Comparison of ENCODE assay signal across 19 cellular contexts in genomic region chr20:24638546-24639166, GRCh38.
"Had no signal": no experiment of that assay in that cellular context is flagged by ENCODE, and none has a peak within 500 bp of the region (broad histone marks: within the 10 kb centered on the region; RNA-seq: fewer than 3 reads in every experiment).

No MANE protein-coding gene starts in this region.

- H3K4me3 ChIP-seq: gastroesophageal sphincter, heart right ventricle, left lung, mucosa of descending colon, suprapubic skin had no signal

- H3K9me3 Mint-ChIP-seq: activated CD4-positive, alpha-beta T cell treated with anti-CD3 and anti-CD28 coated beads, Interleukin-2, amount 10 ng/mL, durations not matched to agents 7 days and 5 days; activated naive CD8-positive, alpha-beta T cell treated with anti-CD3 and anti-CD28 coated beads, Interleukin-2, amount 10 ng/mL, durations not matched to agents 7 days and 5 days; dendritic cell treated with granulocyte-macrophage colony-stimulating factor and Interleukin-4, amounts not matched to agents 40 ng/mL and 50 ng/mL, for 4 days had no signal

- H3K4me1 Mint-ChIP-seq: activated CD4-positive, alpha-beta T cell treated with anti-CD3 and anti-CD28 coated beads, Interleukin-2, amount 10 ng/mL, durations not matched to agents 7 days and 5 days; activated naive CD8-positive, alpha-beta T cell treated with anti-CD3 and anti-CD28 coated beads, Interleukin-2, amount 10 ng/mL, durations not matched to agents 7 days and 5 days; naive thymus-derived CD4-positive, alpha-beta T cell had no signal

- H3K36me3 Mint-ChIP-seq: activated naive CD8-positive, alpha-beta T cell treated with anti-CD3 and anti-CD28 coated beads, Interleukin-2, amount 10 ng/mL, durations not matched to agents 7 days and 5 days; naive thymus-derived CD4-positive, alpha-beta T cell; type B pancreatic cell had no signal

- H3K27me3 ChIP-seq: heart right ventricle, suprapubic skin had no signal

- H3K27ac ChIP-seq: epithelial cell of prostate, gastroesophageal sphincter, heart right ventricle, left lung, neutrophil, suprapubic skin had no signal

- DNase-seq: activated CD4-positive, alpha-beta T cell treated with anti-CD3 and anti-CD28 coated beads, Interleukin-2, amount 10 ng/mL, durations not matched to agents 7 days and 5 days; activated CD4-positive, CD25-positive, alpha-beta regulatory T cell; activated naive CD4-positive, alpha-beta T cell; activated naive CD8-positive, alpha-beta T cell treated with anti-CD3 and anti-CD28 coated beads, Interleukin-2, amount 10 ng/mL, durations not matched to agents 7 days and 5 days; activated T-cell treated with anti-CD3 and anti-CD28 coated beads for 4 hours; effector memory CD8-positive, alpha-beta T cell; heart right ventricle; left lung; mammary epithelial cell; mucosa of descending colon; naive thymus-derived CD4-positive, alpha-beta T cell; stimulated activated CD4-positive, alpha-beta T cell treated with anti-CD3 and anti-CD28 coated beads, Interleukin-4, amount 100 ng/mL, for 1 hour; stimulated activated naive CD4-positive, alpha-beta T cell had no signal

- H3K27ac Mint-ChIP-seq: activated CD4-positive, alpha-beta T cell treated with anti-CD3 and anti-CD28 coated beads, Interleukin-2, amount 10 ng/mL, durations not matched to agents 7 days and 5 days; activated naive CD8-positive, alpha-beta T cell treated with anti-CD3 and anti-CD28 coated beads, Interleukin-2, amount 10 ng/mL, durations not matched to agents 7 days and 5 days; dendritic cell treated with granulocyte-macrophage colony-stimulating factor and Interleukin-4, amounts not matched to agents 40 ng/mL and 50 ng/mL, for 4 days; effector memory CD8-positive, alpha-beta T cell; naive thymus-derived CD4-positive, alpha-beta T cell; type B pancreatic cell had no signal

- H3K27me3 Mint-ChIP-seq: activated CD4-positive, alpha-beta T cell treated with anti-CD3 and anti-CD28 coated beads, Interleukin-2, amount 10 ng/mL, durations not matched to agents 7 days and 5 days; type B pancreatic cell had no signal

- H3K9me3 ChIP-seq: mucosa of descending colon, neutrophil, suprapubic skin had no signal

- H3K4me3 Mint-ChIP-seq: activated CD4-positive, alpha-beta T cell treated with anti-CD3 and anti-CD28 coated beads, Interleukin-2, amount 10 ng/mL, durations not matched to agents 7 days and 5 days; activated naive CD8-positive, alpha-beta T cell treated with anti-CD3 and anti-CD28 coated beads, Interleukin-2, amount 10 ng/mL, durations not matched to agents 7 days and 5 days; dendritic cell treated with granulocyte-macrophage colony-stimulating factor and Interleukin-4, amounts not matched to agents 40 ng/mL and 50 ng/mL, for 4 days; effector memory CD8-positive, alpha-beta T cell; naive thymus-derived CD4-positive, alpha-beta T cell; type B pancreatic cell had no signal

- H3K36me3 ChIP-seq: gastroesophageal sphincter, heart right ventricle, left lung, neutrophil, suprapubic skin had no signal

- H3K4me1 ChIP-seq: gastroesophageal sphincter, left lung, suprapubic skin had no signal
